Comparison of ENCODE assay signal across 1 cellular context in genomic region chr4:153137677-153138630, GRCh38.
TF ChIP-seq lines count a peak whose summit lies in the region.

No MANE protein-coding gene starts in this region.

TF ChIP-seq in IMR-90, 13 proteins besides CTCF, POLR2A, EP300 and RAD21 (continued from another document):
- TF ChIP-seq CHD1 (IDR thresholded peaks at IDR 0.05; ENCODE audit: low read depth, low read length), result no peak
